Comparison of ENCODE assay signal across 9 cellular contexts in the genomic region with DNA sequence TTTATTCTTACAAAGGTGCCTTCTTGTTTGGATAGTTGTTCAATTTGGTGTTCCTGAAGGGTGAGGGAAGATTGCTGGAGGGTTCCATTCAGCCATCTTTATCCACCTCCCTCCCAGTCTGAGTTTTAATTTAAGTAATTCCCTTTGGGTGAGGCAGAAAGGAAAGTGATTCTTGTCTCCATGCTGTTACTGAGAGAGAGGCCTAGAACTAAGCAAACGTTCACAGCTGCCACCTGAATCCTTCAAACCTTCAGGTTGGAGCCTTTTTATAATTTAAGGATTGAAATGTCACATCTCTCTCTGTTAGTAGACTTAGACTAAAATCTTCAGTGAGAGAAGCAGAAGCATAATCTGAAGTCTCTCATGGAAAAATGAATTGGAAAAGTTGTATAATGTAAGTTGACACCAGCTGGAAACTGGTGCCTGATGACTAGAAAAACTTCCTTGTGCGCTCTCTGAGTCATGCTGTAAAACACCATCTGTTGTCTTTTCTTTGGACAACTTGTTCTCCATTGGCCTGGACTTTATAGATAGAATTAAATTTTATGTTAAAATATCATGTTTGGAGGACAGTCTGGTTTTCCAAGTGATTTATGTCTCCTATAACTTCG. TPM values are rescaled to one million over a fixed set of nuclear protein-coding genes. Genes with fewer than 3 reads are reported as not detected.
DNase-seq lines count a peak whose midpoint lies in the region; TF ChIP-seq lines count a peak whose summit lies in the region.
"Had no signal": no experiment of that assay in that cellular context is flagged by ENCODE, and none has a peak within 500 bp of the region (broad histone marks: within the 10 kb centered on the region; RNA-seq: fewer than 3 reads in every experiment).

No MANE protein-coding gene starts in this region.

- H3K4me1 ChIP-seq in thyroid gland (peaks cover 7 to 14% of the 10 kb centered on the region in 2 donors), ovary (ENCODE audit: insufficient read depth) (no peaks in the 10 kb centered on the region)
- H3K4me1 ChIP-seq in CD4-positive, alpha-beta memory T cell (ENCODE audit: insufficient read depth, low read length): no peaks in the 10 kb centered on the region

- H3K36me3 Mint-ChIP-seq in MCF 10A (ENCODE audit: insufficient read depth, unreplicated experiment): peaks cover 53% of the 10 kb centered on the region
- peaks cover 59 to 71% of the 10 kb centered on the region in 2 donors for H3K36me3 Mint-ChIP-seq in CD4-positive, alpha-beta memory T cell

- intact Hi-C loops in MCF 10A (cut with micrococcal nuclease): no loop called here
- intact Hi-C loops in thyroid gland (cut with DNase I): no loop called here
- intact Hi-C loops in ovary (cut with DNase I): no loop called here
- intact Hi-C loops in CD4-positive, alpha-beta memory T cell (cut with micrococcal nuclease): no loop called here

- TF ChIP-seq EP300 in ovary (IDR thresholded peaks at IDR 0.05): no peak

- H3K27me3 ChIP-seq in thyroid gland: no peaks in the 10 kb centered on the region
- no peaks in the 10 kb centered on the region for H3K27me3 ChIP-seq in ovary
- no peaks in the 10 kb centered on the region for H3K27me3 ChIP-seq in CD4-positive, alpha-beta memory T cell (ENCODE audit: insufficient read depth, low read length)

- POLR2A ChIA-PET in MCF 10A (lab: Yijun Ruan, JAX): interaction anchor here (0.6 to 4.4 kb wide), 5 partner anchors 10 to 50 kb away, joined by 3 to 19 read pairs (median 4); a partner anchor contains a TSS
- POLR2A ChIA-PET in CD4-positive, alpha-beta memory T cell (lab: Charles Lee; ENCODE audit: partially characterized antibody): no interaction called here

- no TSS peak for BruUV-seq in MCF 10A (replicated peaks; lab: Mats Ljungman, UMichigan)

- peak overlapping the region; percentile 65 for H3K27ac Mint-ChIP-seq in MCF 10A (ENCODE audit: low read depth, unreplicated experiment)
- H3K27ac Mint-ChIP-seq in CD4-positive, alpha-beta memory T cell: no peak overlapping the region

- peak overlapping the region; percentile 8 to 57 (median 30) for H3K27ac ChIP-seq in thyroid gland
- no peak overlapping the region for H3K27ac ChIP-seq in ovary
- H3K27ac ChIP-seq in CD4-positive, alpha-beta memory T cell (ENCODE audit: low read depth, low read length): no peak overlapping the region

- H3K4me3 Mint-ChIP-seq in MCF 10A (ENCODE audit: unreplicated experiment): no peak overlapping the region
- no peak overlapping the region for H3K4me3 Mint-ChIP-seq in CD4-positive, alpha-beta memory T cell

- peaks cover 15% of the 10 kb centered on the region for H3K9me3 Mint-ChIP-seq in MCF 10A (ENCODE audit: unreplicated experiment)
- H3K9me3 Mint-ChIP-seq in CD4-positive, alpha-beta memory T cell: no peaks in the 10 kb centered on the region

- TF ChIP-seq POLR2A in thyroid gland (IDR thresholded peaks at IDR 0.05) (no peak), ovary (IDR thresholded peaks at IDR 0.05) (no peak)

- H3K4me3 ChIP-seq in thyroid gland (replicated peaks in 1 of 3): no peak overlapping the region
- H3K4me3 ChIP-seq in ovary: no peak overlapping the region
- no peak overlapping the region for H3K4me3 ChIP-seq in CD4-positive, alpha-beta memory T cell (ENCODE audit: low read length in 2 of 2)

- TF ChIP-seq CTCF in MCF 10A (IDR thresholded peaks at IDR 0.05; ENCODE audit: unreplicated experiment) (no peak), thyroid gland (IDR thresholded peaks at IDR 0.05) (no peak), ovary (IDR thresholded peaks at IDR 0.05) (no peak)

- H3K36me3 ChIP-seq in thyroid gland (peaks cover 12 to 23% of the 10 kb centered on the region in 2 donors), ovary (no peaks in the 10 kb centered on the region)
- H3K36me3 ChIP-seq in CD4-positive, alpha-beta memory T cell (ENCODE audit: insufficient read depth, low read length): peaks cover 7% of the 10 kb centered on the region

- H3K27me3 Mint-ChIP-seq in MCF 10A (ENCODE audit: insufficient read depth, unreplicated experiment): no peaks in the 10 kb centered on the region
- H3K27me3 Mint-ChIP-seq in CD4-positive, alpha-beta memory T cell: no peaks in the 10 kb centered on the region

- 63 to 77% methylated on average over 3 of the region's 3 CpGs for WGBS in thyroid gland, 2 donors
- 20 to 25% (median 24%) methylated on average over 3 of the region's 3 CpGs for WGBS in ovary, 3 donors

- H3K4me1 Mint-ChIP-seq in MCF 10A (ENCODE audit: insufficient read depth, unreplicated experiment): peaks cover 31% of the 10 kb centered on the region
- peaks cover 0 to 5% (median 0%) of the 10 kb centered on the region in 4 donors for H3K4me1 Mint-ChIP-seq in CD4-positive, alpha-beta memory T cell

- CTCF ChIA-PET in MCF 10A (lab: Yijun Ruan, JAX): interaction anchor here (0.5 to 1.4 kb wide), 4 partner anchors 11 to 427 kb away, joined by 3 read pairs; no protein-coding TSS in a partner anchor
- CTCF ChIA-PET in CD4-positive, alpha-beta memory T cell (lab: Charles Lee; ENCODE audit: partially characterized antibody): interaction anchor here (0.8 to 1.4 kb wide), 3 partner anchors 9 to 103 kb away, joined by 3 to 4 read pairs (median 3); a partner anchor contains a TSS

- DNase-seq in HS-5 (ENCODE audit: low read depth) (peak; percentile 56), MCF 10A (ENCODE audit: unreplicated experiment) (peak; percentile 51), iris pigment epithelial cell (ENCODE audit: low read depth) (peak; percentile 91), thyroid gland (no peak), ovary (no peak), NCI-H345 (lab: John Stamatoyannopoulos, UW) (no peak), NCI-H2227 treated with DMSO at 0.1 percent for 48 hours (lab: John Stamatoyannopoulos, UW) (no peak)
- no peak for DNase-seq in CD4-positive, alpha-beta memory T cell
- DNase-seq: activated gamma-delta T cell treated with Interleukin-2 at 50 U/mL for 16 hours had no signal

- H3K9me3 ChIP-seq in thyroid gland: no peaks in the 10 kb centered on the region
- H3K9me3 ChIP-seq in ovary: no peaks in the 10 kb centered on the region
- no peaks in the 10 kb centered on the region for H3K9me3 ChIP-seq in CD4-positive, alpha-beta memory T cell (ENCODE audit: control insufficient read depth in 1 of 2, low read length in 2 of 2)

RNA-seq across cellular contexts. Expression of a gene that starts 14.6 kb away (rescaled TPM):
- 22.9 and 29.8 TPM in 2 replicates for total RNA-seq in MCF 10A (2022)
- total RNA-seq in thyroid gland: 10 to 100 TPM; 25.6 to 41.9 (median 31.4) TPM
- total RNA-seq in ovary: 10 to 100 TPM; 13.7 to 20.4 (median 16.5) TPM
- 10 to 100 TPM; 11.7 to 33.3 TPM for polyA plus RNA-seq in ovary
- total RNA-seq in CD4-positive, alpha-beta memory T cell: 10 to 100 TPM; 17.3 to 20.9 TPM
- polyA plus RNA-seq in CD4-positive, alpha-beta memory T cell: 10 to 100 TPM; 22.4 to 36.2 TPM

RNA-seq across cellular contexts. Expression of a gene that starts 14.9 kb away (rescaled TPM):
- 11.5 and 19.9 TPM in 2 replicates for total RNA-seq in MCF 10A (2022)
- total RNA-seq in thyroid gland: 10 to 100 TPM; 71.7 to 89.6 (median 79.7) TPM
- 10 to 100 TPM; 14.3 to 33.7 (median 20.2) TPM for total RNA-seq in ovary
- polyA plus RNA-seq in ovary: 10 to 100 TPM in 1 of 2 donors, 1 to 10 TPM in 1; 8.3 to 25.7 TPM
- 10 to 100 TPM; 46.8 to 47.3 TPM for total RNA-seq in CD4-positive, alpha-beta memory T cell
- 10 to 100 TPM; 25.2 to 40.6 TPM for polyA plus RNA-seq in CD4-positive, alpha-beta memory T cell

Comparison
In these comparisons a context has a peak if more than half of its experiments do, and no peak if none do; other contexts are left out.
1. DNase-seq: peak in HS-5 (single experiment), MCF 10A (single experiment) and iris pigment epithelial cell (single experiment); none in thyroid gland (0 of 2), ovary (0 of 5), CD4-positive, alpha-beta memory T cell (0 of 5), NCI-H345 (single experiment) and NCI-H2227 treated with DMSO at 0.1 percent for 48 hours (single experiment).
2. H3K27ac ChIP-seq: peak in thyroid gland (3 of 3); none in ovary (0 of 2) and CD4-positive, alpha-beta memory T cell (single experiment).